ENCODE assay signal across 17 cellular contexts in the genomic region with DNA sequence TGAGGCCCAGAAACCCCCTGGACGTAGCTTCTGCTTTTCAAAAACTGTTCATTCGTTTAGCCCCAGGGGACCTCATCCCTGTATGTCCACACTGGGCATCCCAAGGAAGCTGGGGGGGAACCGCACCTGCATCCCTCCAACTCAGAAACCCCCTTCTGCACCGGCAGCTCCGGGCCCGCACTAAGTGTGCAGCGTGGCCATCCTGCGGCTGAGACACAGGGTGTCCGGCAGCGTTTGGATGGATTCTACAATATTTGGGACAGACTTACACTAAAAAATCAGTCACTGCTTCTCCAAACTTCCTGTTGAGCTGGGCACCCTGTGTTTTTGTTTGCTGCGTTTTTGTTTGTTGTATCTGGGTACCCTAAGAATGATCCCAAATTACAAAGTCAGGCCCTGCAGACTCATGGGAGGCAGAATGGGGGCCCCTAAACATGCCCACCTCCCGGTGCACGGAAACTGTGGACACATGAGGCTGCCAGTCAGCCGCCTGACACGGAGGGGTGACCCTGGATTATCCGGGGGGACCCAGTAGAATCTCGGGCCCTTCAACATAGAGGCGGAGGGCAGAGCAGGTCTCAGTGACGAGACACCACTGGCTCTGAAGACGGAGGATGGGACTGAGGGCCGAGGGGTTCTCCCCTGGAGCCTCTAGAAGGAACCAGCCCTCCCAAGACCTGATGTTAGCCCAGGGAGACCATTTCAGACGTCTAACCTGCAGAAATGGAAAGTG.
DNase-seq lines count a peak whose midpoint lies in the region; ATAC-seq and TF ChIP-seq lines count a peak whose summit lies in the region.
"Had no signal": no experiment of that assay in that cellular context is flagged by ENCODE, and none has a peak within 500 bp of the region (broad histone marks: within the 10 kb centered on the region; RNA-seq: fewer than 3 reads in every experiment).

No MANE protein-coding gene starts in this region.

- intact Hi-C loops in left ventricle myocardium inferior (cut with micrococcal nuclease) (no loop called here), lower lobe of right lung (cut with DNase I) (no loop called here), aorta (cut with DNase I) (no loop called here)

- no peaks in the 10 kb centered on the region for H3K4me1 ChIP-seq in left ventricle myocardium inferior
- H3K4me1 ChIP-seq in right atrium auricular region, result no peaks in the 10 kb centered on the region
- no peaks in the 10 kb centered on the region for H3K4me1 ChIP-seq in lower lobe of right lung
- no peaks in the 10 kb centered on the region for H3K4me1 ChIP-seq in aorta (ENCODE audit: control insufficient read depth in 1 of 2, insufficient read depth in 2 of 2, low read length in 2 of 2)

- H3K4me3 ChIP-seq in left ventricle myocardium inferior, result no peak overlapping the region
- H3K4me3 ChIP-seq in right atrium auricular region, result no peak overlapping the region
- H3K4me3 ChIP-seq in lower lobe of right lung, result no peak overlapping the region
- no peak overlapping the region for H3K4me3 ChIP-seq in aorta (ENCODE audit: low read length in 2 of 2)

- peak; percentile 7 for DNase-seq in left ventricle myocardium inferior
- no peak for DNase-seq in right atrium auricular region (ENCODE audit: low spot score)
- DNase-seq in activated CD8-positive, alpha-beta memory T cell treated with anti-CD3 and anti-CD28 coated beads, Interleukin-2, amount 50 U/mL, for 4 hours, result peak; percentile 7
- DNase-seq in lower lobe of right lung, result peak; percentile 23
- peak; percentile 29 to 67 for DNase-seq in aorta
- DNase-seq in NOMO-1 treated with dmso at 0.1 percent for 144 hours (lab: John Stamatoyannopoulos, UW; ENCODE audit: unreplicated experiment), result no peak
- no peak for DNase-seq in stimulated activated CD4-positive, alpha-beta T cell treated with anti-CD3 and anti-CD28 coated beads, Interleukin-12 subunit alpha, Interleukin-12 subunit beta, amount 100 ng/mL, for 4 hours
- DNase-seq: activated CD4-positive, alpha-beta memory T cell treated with anti-CD3 and anti-CD28 coated beads, Interleukin-2, amount 10 ng/mL, durations not matched to agents 7 days and 5 days; dermis blood vessel endothelial cell; NCI-H1694 treated with DMSO at 0.1 percent for 48 hours; NCI-H2227 treated with DMSO at 0.1 percent for 48 hours; NCI-H82; PC-3; stimulated activated naive CD4-positive, alpha-beta T cell; T-helper 2 cell had no signal

- WGBS in aorta, 2 donors, result 75% methylated on average over 22 of the region's 22 CpGs

- H3K27me3 ChIP-seq in left ventricle myocardium inferior (ENCODE audit: low read depth) (peaks cover 100% of the 10 kb centered on the region), right atrium auricular region (no peaks in the 10 kb centered on the region), lower lobe of right lung (ENCODE audit: low read depth) (peaks cover 69% of the 10 kb centered on the region), aorta (ENCODE audit: control insufficient read depth in 1 of 2, insufficient read depth in 2 of 2, low read length in 1 of 2) (no peaks in the 10 kb centered on the region)

- TF ChIP-seq CTCF in left ventricle myocardium inferior (IDR thresholded peaks at IDR 0.05; ENCODE audit: borderline replicate concordance) (no peak), right atrium auricular region (IDR thresholded peaks at IDR 0.05) (no peak), lower lobe of right lung (IDR thresholded peaks at IDR 0.05) (no peak)

- H3K36me3 ChIP-seq in left ventricle myocardium inferior (no peaks in the 10 kb centered on the region), right atrium auricular region (no peaks in the 10 kb centered on the region), lower lobe of right lung (no peaks in the 10 kb centered on the region), aorta (ENCODE audit: control insufficient read depth in 1 of 2, insufficient read depth in 2 of 2, low read length in 1 of 2) (no peaks in the 10 kb centered on the region)

- ATAC-seq in lower lobe of right lung (no peak), aorta (ENCODE audit: low FRiP score) (no peak)
- ATAC-seq: naive thymus-derived CD4-positive, alpha-beta T cell; PC-3 had no signal

- no peaks in the 10 kb centered on the region for H3K9me3 ChIP-seq in left ventricle myocardium inferior (replicated peaks)
- H3K9me3 ChIP-seq in right atrium auricular region, result no peaks in the 10 kb centered on the region
- no peaks in the 10 kb centered on the region for H3K9me3 ChIP-seq in lower lobe of right lung
- no peaks in the 10 kb centered on the region for H3K9me3 ChIP-seq in aorta (ENCODE audit: control insufficient read depth, low read length)

- H3K27ac ChIP-seq in left ventricle myocardium inferior (replicated peaks) (no peak overlapping the region), right atrium auricular region (no peak overlapping the region), lower lobe of right lung (no peak overlapping the region), aorta (ENCODE audit: low read depth in 1 of 2, low read length in 2 of 2) (no peak overlapping the region)
- H3K27ac ChIP-seq: KMS-11 had no signal

Comparison
In these comparisons a context has a peak if more than half of its experiments do, and no peak if none do; other contexts are left out.
1. DNase-seq: peak in left ventricle myocardium inferior (single experiment), activated CD8-positive, alpha-beta memory T cell treated with anti-CD3 and anti-CD28 coated beads, Interleukin-2, amount 50 U/mL, for 4 hours (single experiment), lower lobe of right lung (single experiment) and aorta (2 of 2); none in right atrium auricular region (single experiment), NOMO-1 treated with dmso at 0.1 percent for 144 hours (single experiment) and stimulated activated CD4-positive, alpha-beta T cell treated with anti-CD3 and anti-CD28 coated beads, Interleukin-12 subunit alpha, Interleukin-12 subunit beta, amount 100 ng/mL, for 4 hours (single experiment).